ENCODE assay signal across 16 cellular contexts in the genomic region with DNA sequence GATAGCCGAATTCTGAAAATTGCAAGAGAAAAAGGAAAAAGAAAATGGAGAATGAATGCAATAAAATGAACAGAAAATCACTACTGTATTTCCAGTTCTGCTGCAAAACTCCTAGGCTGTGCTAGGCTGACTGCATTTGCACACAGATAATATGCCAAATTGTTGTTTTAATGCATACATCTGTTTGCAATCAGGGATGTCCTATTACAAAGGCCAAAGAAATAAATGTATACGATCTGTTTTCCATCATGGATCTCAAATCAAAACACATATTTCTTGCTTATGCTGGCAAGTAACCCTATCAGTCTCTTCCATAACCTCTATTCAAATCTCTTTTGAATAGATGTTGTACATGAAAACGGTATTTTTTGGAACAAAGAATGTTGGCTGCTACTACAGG.
"Had no signal": no experiment of that assay in that cellular context is flagged by ENCODE, and none has a peak within 500 bp of the region (broad histone marks: within the 10 kb centered on the region; RNA-seq: fewer than 3 reads in every experiment).

No MANE protein-coding gene starts in this region.

- DNase-seq: activated effector memory CD4-positive, alpha-beta T cell treated with anti-CD3 and anti-CD28 coated beads, Interleukin-2, amount 50 U/mL, for 16 hours; activated T-cell treated with anti-CD3 and anti-CD28 coated beads, Interleukin-2, amount 50 U/mL, for 4 hours; effector CD8-positive, alpha-beta T cell; foreskin melanocyte; head of caudate nucleus; mammary epithelial cell; retina; stimulated activated CD4-positive, alpha-beta T cell treated with anti-CD3 and anti-CD28 coated beads, Interleukin-15, amount 100 ng/mL, for 24 hours; stimulated activated CD4-positive, alpha-beta T cell treated with anti-CD3 and anti-CD28 coated beads, Interleukin-4, amount 100 ng/mL, for 4 hours; T-helper 2 cell; tibial artery; uterus had no signal

- H3K27ac Mint-ChIP-seq: neural progenitor cell had no signal

- ATAC-seq: left lobe of liver had no signal

- H3K9me3 Mint-ChIP-seq: activated T-cell treated with anti-CD3 and anti-CD28 coated beads, Interleukin-2, amount 50 U/mL, for 4 hours; neural progenitor cell had no signal

- H3K4me3 ChIP-seq: cardiac muscle cell, coronary artery, neural progenitor cell, tibial artery, uterus had no signal

- H3K4me3 Mint-ChIP-seq: activated T-cell treated with anti-CD3 and anti-CD28 coated beads, Interleukin-2, amount 50 U/mL, for 4 hours; neural progenitor cell had no signal
